Comparison of ENCODE assay signal across 26 cellular contexts in the genomic region with DNA sequence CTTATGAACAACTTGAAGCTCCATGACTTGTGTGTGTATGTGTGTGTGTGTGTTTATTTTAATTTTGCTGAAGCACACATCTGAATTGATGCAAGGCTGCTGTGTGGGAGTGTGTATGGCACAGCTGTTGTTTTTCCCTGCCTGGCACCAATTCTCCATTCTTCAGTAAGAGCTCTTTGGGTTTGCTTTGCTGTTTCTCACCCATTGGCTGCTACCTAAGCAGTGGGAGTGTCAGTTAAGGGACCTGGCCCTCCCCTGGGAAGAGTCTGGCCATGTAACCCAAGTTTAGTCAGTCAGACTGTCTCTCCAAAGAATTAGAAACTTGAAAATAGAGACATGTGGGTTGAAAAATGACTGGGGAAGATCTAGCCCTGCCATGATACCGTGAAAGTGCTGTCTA.
"Had no signal": no experiment of that assay in that cellular context is flagged by ENCODE, and none has a peak within 500 bp of the region (broad histone marks: within the 10 kb centered on the region; RNA-seq: fewer than 3 reads in every experiment).

No MANE protein-coding gene starts in this region.

- ATAC-seq: activated CD4-positive, CD25-positive, alpha-beta regulatory T cell treated with anti-CD3 and anti-CD28 coated beads, Interleukin-2, amount 50 U/mL, for 24 hours; activated naive CD4-positive, alpha-beta T cell treated with anti-CD3 and anti-CD28 coated beads, Interleukin-2, amount 50 U/mL, for 72 hours; activated T-cell treated with anti-CD3 and anti-CD28 coated beads, Interleukin-2, amount 50 U/mL, for 4 hours; activated T-helper 17 cell treated with anti-CD3 and anti-CD28 coated beads, Interleukin-2, amount 50 U/mL, for 72 hours; foreskin keratinocyte; heart left ventricle; left colon; naive thymus-derived CD8-positive, alpha-beta T cell; psoas muscle had no signal

- H3K4me3 ChIP-seq: esophagus muscularis mucosa, heart left ventricle, neural progenitor cell, psoas muscle, tibial nerve had no signal

- H3K27me3 ChIP-seq: esophagus muscularis mucosa, foreskin keratinocyte, heart left ventricle, neural progenitor cell, tibial nerve had no signal

- DNase-seq: activated CD4-positive, alpha-beta memory T cell treated with anti-CD3 and anti-CD28 coated beads for 36 hours; activated CD4-positive, alpha-beta T cell treated with anti-CD3 and anti-CD28 coated beads for 48 hours; activated CD8-positive, alpha-beta memory T cell treated with anti-CD3 and anti-CD28 coated beads, Interleukin-2, amount 50 U/mL, for 4 hours; activated gamma-delta T cell treated with Interleukin-2 at 50 U/mL for 16 hours; activated T-cell treated with anti-CD3 and anti-CD28 coated beads, Interleukin-2, amount 50 U/mL, for 4 hours; dermis blood vessel endothelial cell; effector CD4-positive, alpha-beta T cell; foreskin keratinocyte; heart left ventricle; immature natural killer cell; kidney; left colon; midbrain; naive thymus-derived CD8-positive, alpha-beta T cell; occipital lobe; psoas muscle; stimulated activated naive CD4-positive, alpha-beta T cell treated with Interleukin-2 at 50 U/mL for 16 hours had no signal

- H3K27ac ChIP-seq: esophagus muscularis mucosa, foreskin keratinocyte, heart left ventricle, neural progenitor cell, parathyroid adenoma, psoas muscle, tibial nerve, VCaP had no signal

- H3K4me1 ChIP-seq: esophagus muscularis mucosa, foreskin keratinocyte, neural progenitor cell, parathyroid adenoma, psoas muscle, tibial nerve had no signal

- H3K9me3 ChIP-seq: esophagus muscularis mucosa, heart left ventricle, psoas muscle, tibial nerve had no signal

- H3K36me3 ChIP-seq: esophagus muscularis mucosa, heart left ventricle, neural progenitor cell, tibial nerve had no signal

- FAIRE-seq: colon, kidney had no signal
